Comparison of ENCODE assay signal across 17 cellular contexts in the genomic region with DNA sequence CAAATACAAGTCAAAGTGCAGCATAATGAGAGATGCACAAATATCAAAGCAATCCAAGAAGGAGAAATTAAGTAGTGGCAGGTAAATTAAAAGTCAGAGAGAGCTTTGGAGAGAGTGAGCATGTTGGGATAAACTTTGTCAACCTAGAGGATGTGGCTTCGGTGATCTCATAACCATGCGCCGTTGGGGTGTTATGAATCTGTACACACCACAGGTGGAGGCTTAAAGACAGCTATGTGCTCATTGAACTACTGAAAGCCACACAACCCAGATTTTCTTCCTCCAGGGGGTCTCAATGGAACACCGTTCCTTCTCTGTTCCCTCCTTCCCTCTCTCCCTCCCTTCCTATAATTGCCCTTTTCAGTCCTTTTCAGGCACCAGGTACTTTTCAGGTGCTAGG. TPM values are rescaled to one million over a fixed set of nuclear protein-coding genes. Genes with fewer than 3 reads are reported as not detected.
DNase-seq lines count a peak whose midpoint lies in the region; ATAC-seq, FAIRE-seq and TF ChIP-seq lines count a peak whose summit lies in the region.
"Had no signal": no experiment of that assay in that cellular context is flagged by ENCODE, and none has a peak within 500 bp of the region (broad histone marks: within the 10 kb centered on the region; RNA-seq: fewer than 3 reads in every experiment).

No MANE protein-coding gene starts in this region.

- no peak overlapping the region for H3K27ac Mint-ChIP-seq in GM23338
- H3K27ac Mint-ChIP-seq in activated CD8-positive, alpha-beta T cell treated with anti-CD3 and anti-CD28 coated beads for 36 hours: no peak overlapping the region
- H3K27ac Mint-ChIP-seq: naive thymus-derived CD4-positive, alpha-beta T cell had no signal

- TF ChIP-seq CTCF in A549 (IDR thresholded peaks at IDR 0.05): no peak
- TF ChIP-seq CTCF in GM23338 (conservative IDR thresholded peaks at IDR 0.05; ENCODE audit: low read depth in 2 of 2): no peak
- TF ChIP-seq CTCF in activated CD8-positive, alpha-beta T cell treated with anti-CD3 and anti-CD28 coated beads for 36 hours (IDR thresholded peaks at IDR 0.05): no peak
- TF ChIP-seq CTCF in spleen (IDR thresholded peaks at IDR 0.05 in 8 of 11, conservative IDR thresholded peaks at IDR 0.05 in 3 of 11): no peak

- no peaks in the 10 kb centered on the region; the same call in 1 of the 2 replicates for H3K9me2 ChIP-seq in GM23338 (ENCODE audit: insufficient read depth)

- no peak for TF ChIP-seq EP300 in A549 (IDR thresholded peaks at IDR 0.05)

- peaks cover 10% of the 10 kb centered on the region for H3K9me3 Mint-ChIP-seq in GM23338
- no peaks in the 10 kb centered on the region for H3K9me3 Mint-ChIP-seq in activated CD8-positive, alpha-beta T cell treated with anti-CD3 and anti-CD28 coated beads for 36 hours

- H3K4me2 ChIP-seq in A549: peak overlapping the region; percentile 76; the same call in 1 of the 3 replicates
- no peak overlapping the region for H3K4me2 ChIP-seq in GM23338

- H3K79me2 ChIP-seq in GM23338 (replicated peaks; ENCODE audit: insufficient read depth): no peaks in the 10 kb centered on the region

- H3K36me3 ChIP-seq in GM23338 (ENCODE audit: insufficient read depth) (no peaks in the 10 kb centered on the region), spleen (no peaks in the 10 kb centered on the region)
- H3K36me3 ChIP-seq: BE2C, left lung, upper lobe of right lung, WERI-Rb-1 had no signal

- H3K4me3 Mint-ChIP-seq in GM23338: no peak overlapping the region
- no peak overlapping the region for H3K4me3 Mint-ChIP-seq in activated CD8-positive, alpha-beta T cell treated with anti-CD3 and anti-CD28 coated beads for 36 hours
- H3K4me3 Mint-ChIP-seq: naive thymus-derived CD4-positive, alpha-beta T cell had no signal

- 90% methylated on average over 4 of the region's 4 CpGs for WGBS in A549 (ENCODE audit: missing lambda C conversion rate)
- WGBS in spleen, 5 donors: 83 to 91% (median 88%) methylated on average over 4 of the region's 4 CpGs

- peak overlapping the region; percentile 80; the same call in 1 of the 2 replicates for H2AFZ ChIP-seq in GM23338

- H3K4me1 Mint-ChIP-seq in GM23338: 0 out of 3 replicates have a peak, but pooled peaks cover 2% of the 10 kb centered on the region
- peaks cover 2% of the 10 kb centered on the region for H3K4me1 Mint-ChIP-seq in activated CD8-positive, alpha-beta T cell treated with anti-CD3 and anti-CD28 coated beads for 36 hours (ENCODE audit: low read depth)

- no peak for FAIRE-seq in A549 (lab: Jason Lieb, UNC)
- FAIRE-seq: colon had no signal

- TF ChIP-seq RAD21 in A549 (conservative IDR thresholded peaks at IDR 0.05 in 1 of 2, IDR thresholded peaks at IDR 0.05 in 1 of 2): no peak

- CTCF ChIA-PET in A549 (lab: Yijun Ruan, JAX): interaction anchor here (1.3 kb wide), 1 partner anchor 457 kb away, joined by 3 read pairs; no protein-coding TSS in a partner anchor
- CTCF ChIA-PET in activated CD8-positive, alpha-beta T cell treated with anti-CD3 and anti-CD28 coated beads for 36 hours (lab: Charles Lee): interaction anchor here (0.7 kb wide), 1 partner anchor 649 kb away, joined by 3 read pairs; no protein-coding TSS in a partner anchor

- H3K27me3 Mint-ChIP-seq in GM23338 (ENCODE audit: insufficient read depth, low read depth, poor library complexity): peaks cover 4% of the 10 kb centered on the region
- no peaks in the 10 kb centered on the region for H3K27me3 Mint-ChIP-seq in activated CD8-positive, alpha-beta T cell treated with anti-CD3 and anti-CD28 coated beads for 36 hours

- ATAC-seq in A549: peak in 1 of 2 experiments; percentile 36; a peak in 2 of 6 replicates
- ATAC-seq in GM23338: no peak
- ATAC-seq in activated CD8-positive, alpha-beta T cell treated with anti-CD3 and anti-CD28 coated beads for 36 hours: no peak
- no peak for ATAC-seq in GM18867 (IDR thresholded peaks at IDR 0.05; ENCODE audit: unreplicated experiment)
- ATAC-seq: naive thymus-derived CD4-positive, alpha-beta T cell; upper lobe of right lung had no signal

- no peaks in the 10 kb centered on the region for H3K36me3 Mint-ChIP-seq in GM23338 (ENCODE audit: low read depth)
- H3K36me3 Mint-ChIP-seq in activated CD8-positive, alpha-beta T cell treated with anti-CD3 and anti-CD28 coated beads for 36 hours (ENCODE audit: low read depth): no peaks in the 10 kb centered on the region
- H3K36me3 Mint-ChIP-seq: naive thymus-derived CD4-positive, alpha-beta T cell had no signal

- H3K9me3 ChIP-seq in A549: no peaks in the 10 kb centered on the region
- H3K9me3 ChIP-seq in spleen: no peaks in the 10 kb centered on the region
- H3K9me3 ChIP-seq: BE2C, left lung, upper lobe of right lung had no signal

- H4K20me1 ChIP-seq in GM23338 (replicated peaks; ENCODE audit: insufficient read depth): no peaks in the 10 kb centered on the region

- H3K4me1 ChIP-seq in A549 (peaks cover 41% of the 10 kb centered on the region), GM23338 (ENCODE audit: insufficient read depth) (no peaks in the 10 kb centered on the region), spleen (no peaks in the 10 kb centered on the region)
- H3K4me1 ChIP-seq: BE2C, left lung, upper lobe of right lung had no signal

- DNase-seq in A549 (ENCODE audit: low read depth in 1 of 2, low spot score in 1 of 2): no peak
- no peak for DNase-seq in GM23338 (ENCODE audit: low spot score)
- DNase-seq in activated CD8-positive, alpha-beta T cell treated with anti-CD3 and anti-CD28 coated beads for 36 hours: peak; percentile 56
- DNase-seq in iris pigment epithelial cell (ENCODE audit: low read depth): peak; percentile 57
- DNase-seq in NCI-H2029 treated with DMSO at 0.1 percent for 48 hours (lab: John Stamatoyannopoulos, UW): no peak
- no peak for DNase-seq in spleen
- DNase-seq: BE2C; hypothalamus; left lung; naive thymus-derived CD4-positive, alpha-beta T cell; NCI-H187; NCI-H510A treated with DMSO at 0.1 percent for 48 hours; stimulated activated CD4-positive, alpha-beta T cell treated with anti-CD3 and anti-CD28 coated beads, Interleukin-4, amount 100 ng/mL, for 24 hours; upper lobe of right lung; WERI-Rb-1 had no signal

- intact Hi-C loops in activated CD8-positive, alpha-beta T cell treated with anti-CD3 and anti-CD28 coated beads for 36 hours (cut with micrococcal nuclease): no loop called here
- intact Hi-C loops in spleen (cut with DNase I; ENCODE audit: low total_unique reads): no loop called here

- H3K4me3 ChIP-seq in A549 (no peak overlapping the region), GM23338 (no peak overlapping the region), spleen (no peak overlapping the region)
- H3K4me3 ChIP-seq: left lung, upper lobe of right lung had no signal

- POLR2A ChIA-PET in A549 (lab: Yijun Ruan, JAX): interaction anchor here (0.6 kb wide), 1 partner anchor 241 kb away, joined by 3 read pairs; no protein-coding TSS in a partner anchor
- POLR2A ChIA-PET in activated CD8-positive, alpha-beta T cell treated with anti-CD3 and anti-CD28 coated beads for 36 hours (lab: Charles Lee): interaction anchor here (0.7 to 1.3 kb wide), 2 partner anchors 23 to 228 kb away, joined by 3 read pairs; no protein-coding TSS in a partner anchor

- H3K27ac ChIP-seq in A549 (peak overlapping the region; percentile 6 to 74; a peak in 3 of 6 replicates), GM23338 (ENCODE audit: low read depth) (no peak overlapping the region), spleen (no peak overlapping the region)
- H3K27ac ChIP-seq: left lung, upper lobe of right lung, WERI-Rb-1 had no signal

- no peaks in the 10 kb centered on the region for H3F3A ChIP-seq in GM23338 (replicated peaks; ENCODE audit: low read depth)

- no peak for TF ChIP-seq POLR2A in A549 (IDR thresholded peaks at IDR 0.05; ENCODE audit: low read length)
- TF ChIP-seq POLR2A in spleen (IDR thresholded peaks at IDR 0.05): no peak

- no peaks in the 10 kb centered on the region for H3K27me3 ChIP-seq in GM23338 (ENCODE audit: insufficient read depth)
- H3K27me3 ChIP-seq in spleen (replicated peaks in 1 of 7): no peaks in the 10 kb centered on the region
- H3K27me3 ChIP-seq: BE2C, left lung, upper lobe of right lung had no signal

TF ChIP-seq in A549, 52 proteins besides CTCF, POLR2A, EP300 and RAD21 (continues in another document):
- TF ChIP-seq GATA3 (IDR thresholded peaks at IDR 0.05; ENCODE audit: borderline replicate concordance) (no peak), CBX8 (IDR thresholded peaks at IDR 0.05) (no peak), CHD4 (IDR thresholded peaks at IDR 0.05; ENCODE audit: borderline replicate concordance) (no peak)

TF ChIP-seq in GM23338, 12 proteins besides CTCF, POLR2A, EP300 and RAD21 (continues in another document):
- TF ChIP-seq EZH2phosphoT487 (IDR thresholded peaks at IDR 0.05; ENCODE audit: unreplicated experiment) (no peak), POLR2AphosphoS5 (IDR thresholded peaks at IDR 0.05; ENCODE audit: low read depth) (no peak)

RNA-seq across cellular contexts. Expression of gene SUCNR1, which starts 52.0 kb away (rescaled TPM):
- polyA plus RNA-seq in A549 (2011; rRNA removed) (1.4 and 1.6 TPM in 2 replicates), A549 (2017; fragmentation: RNase III; extraction: RNeasy Plus Mini Kit Qiagen cat#74134 plus additional on column Dnase treatment) (0.16 to 0.28 TPM (median 0.27 TPM) in 3 replicates), GM23338 (2016; fragmentation: Nextera tagmentation; extraction: Ambion mirVana) (not detected in 2 replicates), spleen (under 1 TPM; 0.37 to 0.96 (median 0.65) TPM)
- 0.03 TPM in 2 replicates for polyA plus RNA-seq in A549 (2012; cell fraction: cytosol; rRNA removed)
- 0.02 and 0.13 TPM in 2 replicates for polyA plus RNA-seq in A549 (2012; cell fraction: nucleus; rRNA removed)
- 0.54 and 0.87 TPM in 2 replicates for polyA minus RNA-seq in A549 (2011; rRNA and poly(A)+ RNA removed)
- not detected in 2 replicates for total RNA-seq in GM23338 (2014; rRNA removed; shearing (Covaris generic))
- total RNA-seq in activated CD8-positive, alpha-beta T cell treated with anti-CD3 and anti-CD28 coated beads for 36 hours: not detected
- total RNA-seq in spleen: 10 to 100 TPM in 5 of 7 donors, 1 to 10 TPM in 2; 6.5 to 21.5 (median 11.7) TPM
- polyA plus RNA-seq: naive thymus-derived CD4-positive, alpha-beta T cell had no signal

Comparison
In these comparisons a context has a peak if more than half of its experiments do, and no peak if none do; other contexts are left out.
1. DNase-seq: peak in activated CD8-positive, alpha-beta T cell treated with anti-CD3 and anti-CD28 coated beads for 36 hours (single experiment) and iris pigment epithelial cell (single experiment); none in A549 (0 of 2), GM23338 (single experiment), NCI-H2029 treated with DMSO at 0.1 percent for 48 hours (single experiment) and spleen (single experiment).
2. H3K27ac ChIP-seq: peak in A549 (2 of 2); none in GM23338 (single experiment) and spleen (0 of 8).